Comparison of ENCODE assay signal across 8 cellular contexts in genomic region chr1:24898152-24898908, GRCh38. TPM values are rescaled to one million over a fixed set of nuclear protein-coding genes. Genes with fewer than 3 reads are reported as not detected.
A peak's percentile ranks its signal among the peaks of the same experiment; 100 is the strongest.
DNase-seq lines count a peak whose midpoint lies in the region; ATAC-seq and TF ChIP-seq lines count a peak whose summit lies in the region.

No MANE protein-coding gene starts in this region.

- no peak for TF ChIP-seq POLR2A in heart left ventricle (IDR thresholded peaks at IDR 0.05)

- intact Hi-C loops in heart left ventricle (cut with DNase I) = loop anchor here in 6 of 10 donors (1.0 to 5.0 kb wide), 4 partner anchors 46 to 51 kb away; no protein-coding TSS in a partner anchor

- no peaks in the 10 kb centered on the region for H3K9me3 ChIP-seq in NT2/D1 (ENCODE audit: insufficient read depth, low read length)
- H3K9me3 ChIP-seq in heart left ventricle = no peaks in the 10 kb centered on the region

- DNase-seq in NT2/D1 (ENCODE audit: low read depth, low spot score) (peak; percentile 48), heart left ventricle (peak in 1 of 5 donors; percentile 44), retina (peak; percentile 57), T-helper 9 cell (no peak), NCI-H2171 treated with DMSO at 0.1 percent for 48 hours (lab: John Stamatoyannopoulos, UW) (no peak)
- peak; percentile 55 for DNase-seq in activated naive CD4-positive, alpha-beta T cell treated with Interleukin-2 at 50 U/mL for 16 hours

- TF ChIP-seq CTCF in 22Rv1 (IDR thresholded peaks at IDR 0.05) (peak; percentile 93), GM12873 (IDR thresholded peaks at IDR 0.05; ENCODE audit: insufficient read depth, low read depth, low read length, missing control alignments) (peak; percentile 95), heart left ventricle (IDR thresholded peaks at IDR 0.05) (peak; percentile 50 to 81 (median 68))

- WGBS in heart left ventricle, 4 donors = 31 to 39% (median 36%) methylated on average over 9 of the region's 9 CpGs

- H3K4me1 ChIP-seq in NT2/D1 (ENCODE audit: insufficient read depth, insufficient read length) (peaks cover 17% of the 10 kb centered on the region), heart left ventricle (no peaks in the 10 kb centered on the region)

- no peaks in the 10 kb centered on the region for H3K27me3 ChIP-seq in NT2/D1 (ENCODE audit: insufficient read depth, insufficient read length)
- peaks cover 0 to 27% (median 4%) of the 10 kb centered on the region in 9 donors for H3K27me3 ChIP-seq in heart left ventricle

- H3K4me3 ChIP-seq in NT2/D1 (ENCODE audit: insufficient read length, low read depth) (no peak overlapping the region), heart left ventricle (no peak overlapping the region)

- H3K36me3 ChIP-seq in NT2/D1 (ENCODE audit: insufficient read depth, insufficient read length, low read length) (peaks cover 19% of the 10 kb centered on the region), heart left ventricle (peaks cover 0 to 8% (median 0%) of the 10 kb centered on the region in 9 donors)

- ATAC-seq in heart left ventricle = peak in 3 of 4 donors; percentile 58 to 71 (median 68)

- no peak overlapping the region for H3K27ac ChIP-seq in 22Rv1
- no peak overlapping the region for H3K27ac ChIP-seq in heart left ventricle

- no peak overlapping the region for H3K9ac ChIP-seq in NT2/D1 (ENCODE audit: insufficient read length, low read depth)

RNA-seq across cellular contexts. Expression of gene RUNX3, which starts 31.7 kb away (rescaled TPM):
- 1 to 10 TPM in 3 of 9 donors, under 1 TPM in 6; 0.21 to 8.7 (median 0.65) TPM for total RNA-seq in heart left ventricle
- polyA plus RNA-seq in heart left ventricle = under 1 TPM; 0.35 to 0.38 TPM

Comparison
In these comparisons a context has a peak if more than half of its experiments do, and no peak if none do; other contexts are left out.
1. DNase-seq: peak in NT2/D1 (single experiment), activated naive CD4-positive, alpha-beta T cell treated with Interleukin-2 at 50 U/mL for 16 hours (single experiment) and retina (single experiment); none in T-helper 9 cell (single experiment) and NCI-H2171 treated with DMSO at 0.1 percent for 48 hours (single experiment).
2. Peak in every context shown above with its lines, with median percentiles within 50 percentile points of each other: CTCF ChIP-seq.